19 cellular contexts compared by ENCODE assay signal in genomic region chr12:16674885-16675284, GRCh38.
"Had no signal": no experiment of that assay in that cellular context is flagged by ENCODE, and none has a peak within 500 bp of the region (broad histone marks: within the 10 kb centered on the region; RNA-seq: fewer than 3 reads in every experiment).

No MANE protein-coding gene starts in this region.

- H3K4me3 ChIP-seq: heart left ventricle, spleen, tibial artery, upper lobe of right lung, vagina had no signal

- DNase-seq: effector memory CD4-positive, alpha-beta T cell; foreskin melanocyte; heart left ventricle; hippocampal formation; left colon; mesendoderm; naive thymus-derived CD4-positive, alpha-beta T cell; nephron progenitor cell; spleen; stimulated activated CD4-positive, alpha-beta T cell treated with anti-CD3 and anti-CD28 coated beads, Interleukin-15, amount 100 ng/mL, for 24 hours; stimulated activated CD4-positive, alpha-beta T cell treated with anti-CD3 and anti-CD28 coated beads, Interleukin-1b, Interleukin-23, amount 100 ng/mL, for 48 hours; stimulated activated CD4-positive, alpha-beta T cell treated with anti-CD3 and anti-CD28 coated beads, Interleukin-4, amount 100 ng/mL, for 24 hours; tibial artery; upper lobe of right lung had no signal

- H3K27me3 ChIP-seq: heart left ventricle, neutrophil, spleen, tibial artery, upper lobe of right lung, vagina had no signal

- H3K4me1 ChIP-seq: heart left ventricle, spleen, tibial artery, upper lobe of right lung, vagina had no signal

- H3K4me1 Mint-ChIP-seq: naive thymus-derived CD4-positive, alpha-beta T cell; nephron progenitor cell; stimulated activated memory B cell treated with anti-CD40 and anti-IgM and Interleukin-4, amounts not matched to agents 10 μg/mL and 1 μg/mL and 100 μg/mL, for 72 hours had no signal

- H3K9me3 Mint-ChIP-seq: nephron progenitor cell had no signal

- H3K36me3 Mint-ChIP-seq: naive thymus-derived CD4-positive, alpha-beta T cell; stimulated activated memory B cell treated with anti-CD40 and anti-IgM and Interleukin-4, amounts not matched to agents 10 μg/mL and 1 μg/mL and 100 μg/mL, for 72 hours had no signal

- H3K27me3 Mint-ChIP-seq: naive thymus-derived CD4-positive, alpha-beta T cell; stimulated activated memory B cell treated with anti-CD40 and anti-IgM and Interleukin-4, amounts not matched to agents 10 μg/mL and 1 μg/mL and 100 μg/mL, for 72 hours; stimulated activated naive CD8-positive, alpha-beta T cell treated with anti-CD3 and anti-CD28 coated beads, Interleukin-15, Interleukin-2, amounts not matched to agents 100 ng/mL and 50 ng/mL, for 24 hours had no signal

- ATAC-seq: heart left ventricle; left colon; naive thymus-derived CD4-positive, alpha-beta T cell; sciatic nerve; stimulated activated memory B cell treated with anti-CD40 and anti-IgM and Interleukin-4, amounts not matched to agents 10 μg/mL and 1 μg/mL and 100 μg/mL, for 72 hours; upper lobe of right lung had no signal

- H3K4me3 Mint-ChIP-seq: naive thymus-derived CD4-positive, alpha-beta T cell; nephron progenitor cell; stimulated activated memory B cell treated with anti-CD40 and anti-IgM and Interleukin-4, amounts not matched to agents 10 μg/mL and 1 μg/mL and 100 μg/mL, for 72 hours; stimulated activated naive CD8-positive, alpha-beta T cell treated with anti-CD3 and anti-CD28 coated beads, Interleukin-15, Interleukin-2, amounts not matched to agents 100 ng/mL and 50 ng/mL, for 24 hours had no signal

- H3K27ac ChIP-seq: heart left ventricle, neutrophil, spleen, tibial artery, upper lobe of right lung, vagina had no signal

- H3K9me3 ChIP-seq: heart left ventricle, neutrophil, spleen, tibial artery, upper lobe of right lung, vagina had no signal

- H3K27ac Mint-ChIP-seq: naive thymus-derived CD4-positive, alpha-beta T cell; nephron progenitor cell; stimulated activated memory B cell treated with anti-CD40 and anti-IgM and Interleukin-4, amounts not matched to agents 10 μg/mL and 1 μg/mL and 100 μg/mL, for 72 hours; stimulated activated naive CD8-positive, alpha-beta T cell treated with anti-CD3 and anti-CD28 coated beads, Interleukin-15, Interleukin-2, amounts not matched to agents 100 ng/mL and 50 ng/mL, for 24 hours had no signal

- H3K36me3 ChIP-seq: heart left ventricle, neutrophil, spleen, tibial artery, upper lobe of right lung, vagina had no signal
